In genomic region chr12:122421815-122422737, GRCh38 we compare ENCODE assay signal across 1 cellular context.
TF ChIP-seq lines count a peak whose summit lies in the region.

Gene CLIP1 (minus strand): TSS chr12:122422669. CDS start chr12:122380452, 42,217 bp downstream.

TF ChIP-seq in HEK293, 187 proteins besides CTCF, POLR2A, EP300 and RAD21 (continued from another document and continues in another):
- TF ChIP-seq BCL6B (tag by site-specific recombination; IDR thresholded peaks at IDR 0.05), result no peak
- TF ChIP-seq ZNF488 (tag by site-specific recombination; IDR thresholded peaks at IDR 0.05), result no peak
- TF ChIP-seq KLF10 (tag by site-specific recombination; IDR thresholded peaks at IDR 0.05), result peak; percentile 29; the same call in 1 of the 2 replicates
- no peak for TF ChIP-seq KLF7 (tag by site-specific recombination; IDR thresholded peaks at IDR 0.05; ENCODE audit: borderline replicate concordance)
- no peak for TF ChIP-seq ATF2 (tag by site-specific recombination; IDR thresholded peaks at IDR 0.05; ENCODE audit: low read depth)
- peak; percentile 65 for TF ChIP-seq PATZ1 (tag by site-specific recombination; IDR thresholded peaks at IDR 0.05)
- 0 out of 2 replicates have a peak, but pooled peaks have one; percentile 25 for TF ChIP-seq ZNF629 (tag by site-specific recombination; IDR thresholded peaks at IDR 0.05)
- TF ChIP-seq ZNF561 (tag by site-specific recombination; IDR thresholded peaks at IDR 0.05; ENCODE audit: borderline replicate concordance), result peak; percentile 95
- TF ChIP-seq ZNF48 (tag by site-specific recombination; IDR thresholded peaks at IDR 0.05), result no peak
- TF ChIP-seq ZNF544 (tag by site-specific recombination; IDR thresholded peaks at IDR 0.05), result no peak
- TF ChIP-seq ZNF513 (tag by site-specific recombination; IDR thresholded peaks at IDR 0.05), result no peak
- no peak for TF ChIP-seq ZNF362 (tag by site-specific recombination; IDR thresholded peaks at IDR 0.05)
- TF ChIP-seq ZNF701 (tag by site-specific recombination; IDR thresholded peaks at IDR 0.05), result no peak
- TF ChIP-seq ZBTB20 (tag by site-specific recombination; IDR thresholded peaks at IDR 0.05), result peak; percentile 96
- TF ChIP-seq FEZF1 (tag by site-specific recombination; IDR thresholded peaks at IDR 0.05), result peak; percentile 31
- TF ChIP-seq ZSCAN23 (tag by site-specific recombination; IDR thresholded peaks at IDR 0.05), result no peak
- TF ChIP-seq ZFP3 (tag by site-specific recombination; IDR thresholded peaks at IDR 0.05; ENCODE audit: low read depth), result no peak
- 0 out of 2 replicates have a peak, but pooled peaks have one; percentile 9 for TF ChIP-seq SP3 (tag by site-specific recombination; IDR thresholded peaks at IDR 0.05)
- TF ChIP-seq ZNF660 (tag by site-specific recombination; IDR thresholded peaks at IDR 0.05), result peak; percentile 67
- TF ChIP-seq AEBP2 (tag by site-specific recombination; IDR thresholded peaks at IDR 0.05; ENCODE audit: borderline replicate concordance), result no peak
- no peak for TF ChIP-seq ZNF624 (tag by site-specific recombination; IDR thresholded peaks at IDR 0.05)
- TF ChIP-seq ZNF558 (tag by site-specific recombination; IDR thresholded peaks at IDR 0.05), result no peak
- TF ChIP-seq SP2 (tag by site-specific recombination; IDR thresholded peaks at IDR 0.05), result peak; percentile 34
- TF ChIP-seq HIC1 (tag by site-specific recombination; IDR thresholded peaks at IDR 0.05), result peak; percentile 41; the same call in 1 of the 2 replicates
- peak; percentile 87 for TF ChIP-seq GLIS2 (tag by site-specific recombination; IDR thresholded peaks at IDR 0.05)
- no peak for TF ChIP-seq ZNF138 (tag by site-specific recombination; IDR thresholded peaks at IDR 0.05; ENCODE audit: borderline replicate concordance)
- no peak for TF ChIP-seq TCF7L2 (IDR thresholded peaks at IDR 0.05; ENCODE audit: borderline replicate concordance, low read depth, low read length)
- no peak for TF ChIP-seq ZBTB1 (tag by site-specific recombination; IDR thresholded peaks at IDR 0.05)
- TF ChIP-seq ZNF266 (tag by site-specific recombination; IDR thresholded peaks at IDR 0.05; ENCODE audit: low read depth), result no peak
- no peak for TF ChIP-seq ZBTB21 (tag by site-specific recombination; IDR thresholded peaks at IDR 0.05)
- peak; percentile 91 for TF ChIP-seq GLIS1 (tag by site-specific recombination; IDR thresholded peaks at IDR 0.05)
- no peak for TF ChIP-seq RBAK (tag by site-specific recombination; IDR thresholded peaks at IDR 0.05)
- peak; percentile 81 for TF ChIP-seq ZNF18 (tag by site-specific recombination; IDR thresholded peaks at IDR 0.05)
- TF ChIP-seq SP7 (tag by site-specific recombination; IDR thresholded peaks at IDR 0.05), result peak; percentile 25; the same call in 1 of the 2 replicates
- TF ChIP-seq ZNF121 (tag by site-specific recombination; IDR thresholded peaks at IDR 0.05), result no peak
- no peak for TF ChIP-seq PRDM2 (tag by site-specific recombination; IDR thresholded peaks at IDR 0.05; ENCODE audit: borderline replicate concordance)
- TF ChIP-seq ZNF423 (tag by site-specific recombination; IDR thresholded peaks at IDR 0.05), result peak; percentile 56; the same call in 1 of the 2 replicates
- peak; percentile 33; the same call in 1 of the 2 replicates for TF ChIP-seq KLF8 (tag by site-specific recombination; IDR thresholded peaks at IDR 0.05)
- TF ChIP-seq GLI2 (tag by site-specific recombination; IDR thresholded peaks at IDR 0.05; ENCODE audit: borderline replicate concordance, low read depth), result no peak
- TF ChIP-seq ZNF76 (tag by site-specific recombination; IDR thresholded peaks at IDR 0.05; ENCODE audit: borderline replicate concordance, low read depth), result peak; percentile 52; the same call in 1 of the 2 replicates
- no peak for TF ChIP-seq ZNF416 (tag by site-specific recombination; IDR thresholded peaks at IDR 0.05)
- TF ChIP-seq TRIM28 (IDR thresholded peaks at IDR 0.05; ENCODE audit: borderline replicate concordance, low read length), result no peak
